ENCODE assay signal across 8 cellular contexts in the genomic region with DNA sequence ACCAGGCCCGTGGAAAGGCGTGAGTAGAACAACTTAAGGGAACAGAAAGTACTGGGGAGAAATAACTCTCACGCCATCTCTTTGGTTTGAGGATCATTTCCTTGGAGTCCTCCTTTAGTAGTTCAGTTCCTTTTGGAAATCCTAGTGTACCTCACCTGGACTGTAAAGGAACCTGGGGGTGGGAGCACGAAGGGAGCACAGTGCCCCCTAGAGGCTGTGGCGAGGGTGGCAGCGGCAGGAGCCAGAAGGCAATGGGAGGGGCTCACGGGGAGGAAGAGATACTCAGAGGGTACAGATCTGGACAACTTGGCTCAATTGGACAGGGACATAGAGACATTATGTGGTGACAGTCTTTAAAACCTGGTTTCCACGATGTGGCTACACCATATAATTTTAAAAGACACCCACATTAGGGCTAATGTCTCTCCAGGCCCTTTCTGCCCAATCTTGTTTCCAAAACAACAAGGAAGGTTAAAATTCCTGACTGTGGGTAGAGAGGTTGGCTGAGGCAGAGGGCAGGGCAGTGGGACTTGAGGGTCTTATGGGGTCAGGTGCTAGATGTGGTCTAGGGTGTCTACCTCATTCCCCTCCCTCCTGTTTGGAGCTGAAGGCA.
DNase-seq lines count a peak whose midpoint lies in the region; ATAC-seq and TF ChIP-seq lines count a peak whose summit lies in the region.

No MANE protein-coding gene starts in this region.

- peaks cover 0 to 18% (median 2%) of the 10 kb centered on the region in 4 donors for H3K36me3 ChIP-seq in liver (ENCODE audit: control insufficient read depth in 4 of 4, insufficient read depth in 3 of 4, low read depth in 1 of 4, low read length in 3 of 4)

- no peaks in the 10 kb centered on the region for H3K9me3 ChIP-seq in liver (ENCODE audit: control insufficient read depth in 4 of 4, low read length in 3 of 4)

- no peaks in the 10 kb centered on the region for H3K27me3 ChIP-seq in liver (ENCODE audit: control insufficient read depth in 4 of 4, insufficient read depth in 4 of 4, low read length in 3 of 4)

- no peaks in the 10 kb centered on the region for H3K4me1 ChIP-seq in liver (ENCODE audit: control insufficient read depth in 4 of 4, insufficient read depth in 4 of 4, low read length in 3 of 4)

- no peak overlapping the region for H3K9ac ChIP-seq in liver (ENCODE audit: low read depth in 1 of 2, low read length in 2 of 2)

- TF ChIP-seq CTCF in AG09309 (IDR thresholded peaks at IDR 0.05; ENCODE audit: control insufficient read depth, insufficient read depth, low read depth, low read length, missing control alignments) = peak; percentile 79
- peak; percentile 80 for TF ChIP-seq CTCF in liver (IDR thresholded peaks at IDR 0.05; ENCODE audit: low read depth, low read length, missing input control)

- peak; percentile 75 to 86 for TF ChIP-seq RAD21 in liver (IDR thresholded peaks at IDR 0.05)

- H3K27ac ChIP-seq in liver (ENCODE audit: low read depth in 1 of 2, low read length in 2 of 2) = no peak overlapping the region

- ATAC-seq in GM18511 (IDR thresholded peaks at IDR 0.05; ENCODE audit: unreplicated experiment) (peak; percentile 50), GM21528 (IDR thresholded peaks at IDR 0.05; ENCODE audit: low FRiP score, unreplicated experiment) (no peak)

- WGBS in liver = 46% methylated on average over 8 of the region's 8 CpGs

- in situ Hi-C loops in KBM-7 (cut with MboI; ENCODE audit: low pct_unique_long_range_greater_than_20kb, low sequenced_read_pairs) (no loop called here), T47D (cut with HindIII; ENCODE audit: low pct_unique_long_range_greater_than_20kb, low sequenced_read_pairs) (no loop called here)

- no peak overlapping the region for H3K4me3 ChIP-seq in AG09309 (ENCODE audit: control insufficient read depth, low read depth, low read length)
- no peak overlapping the region for H3K4me3 ChIP-seq in liver (ENCODE audit: low read depth in 1 of 3, low read length in 3 of 3)

- no peak for DNase-seq in AG09309 (ENCODE audit: low read depth)
- DNase-seq in KBM-7 = peak; percentile 63
- peak; percentile 58 for DNase-seq in T-helper 9 cell
- DNase-seq in T47D (ENCODE audit: low read depth in 1 of 2, low spot score in 1 of 2) = peak; percentile 16 to 58
- DNase-seq in stimulated activated CD8-positive, alpha-beta memory T cell treated with anti-CD3 and anti-CD28 coated beads, Interleukin-7, amount 100 ng/mL, for 48 hours (ENCODE audit: extremely low read depth in 1 of 2, low read depth in 1 of 2) = peak; percentile 6 to 24

TF ChIP-seq in liver, 16 proteins besides CTCF, POLR2A, EP300 and RAD21:
- TF ChIP-seq RXRA (IDR thresholded peaks at IDR 0.05) (no peak), REST (IDR thresholded peaks at IDR 0.05) (no peak), ZBTB33 (IDR thresholded peaks at IDR 0.05) (no peak), HNF4G (IDR thresholded peaks at IDR 0.05) (no peak), NR2F2 (IDR thresholded peaks at IDR 0.05) (no peak), JUND (IDR thresholded peaks at IDR 0.05) (no peak), FOXA2 (IDR thresholded peaks at IDR 0.05) (no peak), TAF1 (conservative IDR thresholded peaks at IDR 0.05) (no peak), YY1 (IDR thresholded peaks at IDR 0.05) (no peak), FOXA1 (IDR thresholded peaks at IDR 0.05) (no peak), GABPA (IDR thresholded peaks at IDR 0.05 in 1 of 2, conservative IDR thresholded peaks at IDR 0.05 in 1 of 2) (no peak), HNF4A (conservative IDR thresholded peaks at IDR 0.05) (no peak), EGR1 (IDR thresholded peaks at IDR 0.05; ENCODE audit: low read depth in 2 of 2) (no peak), SP1 (IDR thresholded peaks at IDR 0.05) (no peak), ATF3 (IDR thresholded peaks at IDR 0.05) (no peak)
- TF ChIP-seq, protein P1, sequence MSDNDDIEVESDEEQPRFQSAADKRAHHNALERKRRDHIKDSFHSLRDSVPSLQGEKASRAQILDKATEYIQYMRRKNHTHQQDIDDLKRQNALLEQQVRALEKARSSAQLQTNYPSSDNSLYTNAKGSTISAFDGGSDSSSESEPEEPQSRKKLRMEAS (IDR thresholded peaks at IDR 0.05) = no peak
TF ChIP-seq in liver: peak in this region for 0.
